ENCODE assay signal across 14 cellular contexts in genomic region chr2:232370007-232370406, GRCh38. TPM values are rescaled to one million over a fixed set of nuclear protein-coding genes. Genes with fewer than 3 reads are reported as not detected.
DNase-seq lines count a peak whose midpoint lies in the region; ATAC-seq, FAIRE-seq and TF ChIP-seq lines count a peak whose summit lies in the region.
"Not testable (repeated sequence)": the region's sequence is repeated elsewhere in the genome, so short reads cannot be mapped to it uniquely, and the experiment has no call there.
"Had no signal": no experiment of that assay in that cellular context is flagged by ENCODE, and none has a peak within 500 bp of the region (broad histone marks: within the 10 kb centered on the region; RNA-seq: fewer than 3 reads in every experiment).

No MANE protein-coding gene starts in this region.

- POLR2A ChIA-PET in activated CD8-positive, alpha-beta T cell treated with anti-CD3 and anti-CD28 coated beads, Interleukin-2, amount 10 ng/mL, durations not matched to agents 7 days and 5 days (lab: Charles Lee); HepG2 (lab: Yijun Ruan, JAX); naive thymus-derived CD4-positive, alpha-beta T cell (lab: Charles Lee): not testable (repeated sequence)

- not testable (repeated sequence) for H3F3A ChIP-seq in GM23338 (replicated peaks; ENCODE audit: low read depth)

- not testable (repeated sequence) for BruUV-seq in HepG2 (replicated peaks; lab: Mats Ljungman, UMichigan)

- H3K27ac ChIP-seq in BLaER1; GM23338 (ENCODE audit: low read depth); OCI-LY3 (ENCODE audit: low read length); HepG2 (ENCODE audit: extremely low read length, insufficient read depth, low read length); naive thymus-derived CD4-positive, alpha-beta T cell (ENCODE audit: low read depth, low read length); sigmoid colon: not testable (repeated sequence)

- H3K4me1 ChIP-seq in BLaER1: peaks cover 47% of the 10 kb centered on the region
- H3K4me1 ChIP-seq in GM23338 (ENCODE audit: insufficient read depth); OCI-LY3 (ENCODE audit: low read length); naive thymus-derived CD4-positive, alpha-beta T cell (ENCODE audit: control insufficient read depth in 2 of 2, insufficient read depth in 2 of 2, low read length in 2 of 2); sigmoid colon: not testable (repeated sequence)
- H3K4me1 ChIP-seq in HepG2 (ENCODE audit: insufficient read depth, low read length): peaks cover 29% of the 10 kb centered on the region

- TF ChIP-seq CTCF in GM23338 (conservative IDR thresholded peaks at IDR 0.05; ENCODE audit: low read depth in 2 of 2): 0 out of 4 replicates have a peak, but pooled peaks of 1 of the 2 experiments have one; percentile 3
- TF ChIP-seq CTCF in OCI-LY3 (IDR thresholded peaks at IDR 0.05; ENCODE audit: low read depth, low read length); HepG2 (CRISPR knock-in tag; IDR thresholded peaks at IDR 0.05); sigmoid colon (IDR thresholded peaks at IDR 0.05): not testable (repeated sequence)

- TF ChIP-seq POLR2A in HepG2 (IDR thresholded peaks at IDR 0.05; ENCODE audit: insufficient read depth in 1 of 2, low read depth in 2 of 2, low read length in 2 of 2); sigmoid colon (IDR thresholded peaks at IDR 0.05): not testable (repeated sequence)

- H3K4me2 ChIP-seq in BLaER1: peak overlapping the region; percentile 54
- not testable (repeated sequence) for H3K4me2 ChIP-seq in GM23338; HepG2 (ENCODE audit: low read depth, low read length)
- H3K4me2 ChIP-seq in OCI-LY3 (ENCODE audit: low read length): peak overlapping the region; percentile 32

- not testable (repeated sequence) for H3K9me3 ChIP-seq in BLaER1; OCI-LY3 (ENCODE audit: insufficient read depth, low read length); HepG2 (ENCODE audit: low read length); naive thymus-derived CD4-positive, alpha-beta T cell (ENCODE audit: control insufficient read depth in 2 of 3, low read length in 3 of 3); sigmoid colon

- H3K79me2 ChIP-seq in GM23338 (replicated peaks; ENCODE audit: insufficient read depth); OCI-LY3 (ENCODE audit: low read length); HepG2 (ENCODE audit: insufficient read depth, low read length): not testable (repeated sequence)

- H3K27me3 ChIP-seq in BLaER1; GM23338 (ENCODE audit: insufficient read depth); OCI-LY3 (ENCODE audit: low read depth, low read length); naive thymus-derived CD4-positive, alpha-beta T cell (ENCODE audit: control insufficient read depth in 2 of 2, insufficient read depth in 2 of 2, low read length in 2 of 2); sigmoid colon: not testable (repeated sequence)
- H3K27me3 ChIP-seq in HepG2 (ENCODE audit: control insufficient read depth in 1 of 2, insufficient read depth in 2 of 2, low read length in 2 of 2): peaks cover 1 to 44% of the 10 kb centered on the region in 2 experiments; a peak in 3 of 5 replicates

- not testable (repeated sequence) for H3K27me3 Mint-ChIP-seq in GM23338 (ENCODE audit: insufficient read depth, low read depth, poor library complexity); activated CD8-positive, alpha-beta T cell treated with anti-CD3 and anti-CD28 coated beads, Interleukin-2, amount 10 ng/mL, durations not matched to agents 7 days and 5 days (ENCODE audit: low read depth); naive thymus-derived CD4-positive, alpha-beta T cell

- H3K36me3 Mint-ChIP-seq in GM23338 (ENCODE audit: low read depth); activated CD8-positive, alpha-beta T cell treated with anti-CD3 and anti-CD28 coated beads, Interleukin-2, amount 10 ng/mL, durations not matched to agents 7 days and 5 days (ENCODE audit: low read depth); naive thymus-derived CD4-positive, alpha-beta T cell: not testable (repeated sequence)

- not testable (repeated sequence) for H4K20me1 ChIP-seq in BLaER1; GM23338 (replicated peaks; ENCODE audit: insufficient read depth); OCI-LY3 (ENCODE audit: insufficient read depth, low read length); HepG2 (ENCODE audit: insufficient read depth, low read length)

- not testable (repeated sequence) for H3K9me2 ChIP-seq in GM23338 (ENCODE audit: insufficient read depth)

- not testable (repeated sequence) for H2AFZ ChIP-seq in GM23338; OCI-LY3 (ENCODE audit: low read depth, low read length); HepG2 (ENCODE audit: low read length)

- H3K4me1 Mint-ChIP-seq in GM23338: peaks cover 37% of the 10 kb centered on the region
- not testable (repeated sequence) for H3K4me1 Mint-ChIP-seq in activated CD8-positive, alpha-beta T cell treated with anti-CD3 and anti-CD28 coated beads, Interleukin-2, amount 10 ng/mL, durations not matched to agents 7 days and 5 days (ENCODE audit: low read depth); naive thymus-derived CD4-positive, alpha-beta T cell

- H3K9ac ChIP-seq in BLaER1; HepG2 (ENCODE audit: insufficient read depth, low read depth, low read length): not testable (repeated sequence)
- peak overlapping the region; percentile 10; the same call in 1 of the 2 replicates for H3K9ac ChIP-seq in OCI-LY3 (ENCODE audit: low read length)

- not testable (repeated sequence) for TF ChIP-seq EP300 in HepG2 (IDR thresholded peaks at IDR 0.05; ENCODE audit: low read depth in 2 of 2, low read length in 2 of 2); HepG2 (CRISPR knock-in tag; IDR thresholded peaks at IDR 0.05; ENCODE audit: borderline replicate concordance); sigmoid colon (IDR thresholded peaks at IDR 0.05)

- not testable (repeated sequence) for H3K27ac Mint-ChIP-seq in GM23338; activated CD8-positive, alpha-beta T cell treated with anti-CD3 and anti-CD28 coated beads, Interleukin-2, amount 10 ng/mL, durations not matched to agents 7 days and 5 days; naive thymus-derived CD4-positive, alpha-beta T cell

- WGBS in HepG2 (ENCODE audit: low lambda C conversion rate): 27% methylated on average over 6 of the region's 12 CpGs
- WGBS in sigmoid colon, 2 donors: 37 to 56% methylated on average over 10 of the region's 12 CpGs

- CTCF ChIA-PET in activated CD8-positive, alpha-beta T cell treated with anti-CD3 and anti-CD28 coated beads, Interleukin-2, amount 10 ng/mL, durations not matched to agents 7 days and 5 days (lab: Charles Lee): interaction anchor here (1.9 kb wide), 1 partner anchor 70 kb away, joined by 4 read pairs; no protein-coding TSS in a partner anchor
- CTCF ChIA-PET in HepG2 (lab: Yijun Ruan, JAX; ENCODE audit: low intra/inter-chr PET ratio, low total read pairs): not testable (repeated sequence)
- CTCF ChIA-PET in naive thymus-derived CD4-positive, alpha-beta T cell (lab: Charles Lee): interaction anchor here (0.6 kb wide), 1 partner anchor 853 kb away, joined by 3 read pairs; no protein-coding TSS in a partner anchor

- not testable (repeated sequence) for H3K36me3 ChIP-seq in BLaER1; GM23338 (ENCODE audit: insufficient read depth); OCI-LY3 (replicated peaks; ENCODE audit: low read depth, low read length); HepG2 (replicated peaks in 1 of 2; ENCODE audit: control insufficient read depth in 1 of 2, insufficient read depth in 2 of 2, low read length in 2 of 2); naive thymus-derived CD4-positive, alpha-beta T cell (ENCODE audit: control insufficient read depth in 2 of 3, insufficient read depth in 3 of 3, low read length in 3 of 3); sigmoid colon

- H3K9me3 Mint-ChIP-seq in GM23338; activated CD8-positive, alpha-beta T cell treated with anti-CD3 and anti-CD28 coated beads, Interleukin-2, amount 10 ng/mL, durations not matched to agents 7 days and 5 days (ENCODE audit: insufficient read depth); naive thymus-derived CD4-positive, alpha-beta T cell: not testable (repeated sequence)

- H3K4me3 Mint-ChIP-seq in GM23338; activated CD8-positive, alpha-beta T cell treated with anti-CD3 and anti-CD28 coated beads, Interleukin-2, amount 10 ng/mL, durations not matched to agents 7 days and 5 days; naive thymus-derived CD4-positive, alpha-beta T cell: not testable (repeated sequence)

- intact Hi-C loops in HepG2 (cut with micrococcal nuclease; ENCODE audit: unreplicated experiment); naive thymus-derived CD4-positive, alpha-beta T cell (cut with micrococcal nuclease); sigmoid colon (cut with DNase I): not testable (repeated sequence)

- ATAC-seq in GM23338: peak; percentile 27
- ATAC-seq in activated CD8-positive, alpha-beta T cell treated with anti-CD3 and anti-CD28 coated beads, Interleukin-2, amount 10 ng/mL, durations not matched to agents 7 days and 5 days: peak; percentile 28
- peak; percentile 31 for ATAC-seq in HepG2
- peak; percentile 19 for ATAC-seq in naive thymus-derived CD4-positive, alpha-beta T cell

- H3K4me3 ChIP-seq in BLaER1; GM23338; HepG2 (replicated peaks in 1 of 3; ENCODE audit: insufficient read depth in 1 of 3, low read depth in 2 of 3, low read length in 3 of 3); naive thymus-derived CD4-positive, alpha-beta T cell (ENCODE audit: low read length); sigmoid colon: not testable (repeated sequence)
- H3K4me3 ChIP-seq in OCI-LY3 (ENCODE audit: low read length): peak overlapping the region; percentile 47

- FAIRE-seq in HepG2 (lab: Jason Lieb, UNC): peak; percentile 42

- peak; percentile 37 for DNase-seq in GM23338 (ENCODE audit: low spot score)
- not testable (repeated sequence) for DNase-seq in activated CD8-positive, alpha-beta T cell treated with anti-CD3 and anti-CD28 coated beads, Interleukin-2, amount 10 ng/mL, durations not matched to agents 7 days and 5 days; HepG2 (ENCODE audit: low spot score); naive thymus-derived CD4-positive, alpha-beta T cell
- peak; percentile 58 for DNase-seq in ecto neural progenitor cell (ENCODE audit: low spot score)
- peak; percentile 8 for DNase-seq in sigmoid colon

- not testable (repeated sequence) for TF ChIP-seq RAD21 in HepG2 (CRISPR knock-in tag; IDR thresholded peaks at IDR 0.05)

- in situ Hi-C loops in HepG2 (cut with HindIII; ENCODE audit: extremely low pct_ligation_motif_present, low pct_unique_long_range_greater_than_20kb): not testable (repeated sequence)

RNA-seq across cellular contexts. Expression of gene ALPP, which starts 8.5 kb away (rescaled TPM):
- 0.28 and 0.31 TPM in 2 replicates for total RNA-seq in GM23338 (2014; rRNA removed; shearing (Covaris generic))
- polyA plus RNA-seq in GM23338 (2016; fragmentation: Nextera tagmentation; extraction: Ambion mirVana): 0.07 TPM in 1 of 2 replicates, not detected in the other
- not detected for total RNA-seq in activated CD8-positive, alpha-beta T cell treated with anti-CD3 and anti-CD28 coated beads, Interleukin-2, amount 10 ng/mL, durations not matched to agents 7 days and 5 days
- not detected in 2 replicates for total RNA-seq in HepG2 (2016; rRNA removed; fragmentation: Illumina TruSeq; extraction: Trizol)
- total RNA-seq in HepG2 (2016; cell fraction: cytosol; rRNA removed; fragmentation: Illumina TruSeq; extraction: Trizol; ENCODE audit: low read depth): not detected in 2 replicates
- total RNA-seq in HepG2 (2016; cell fraction: insoluble cytoplasmic fraction; rRNA removed; fragmentation: Illumina TruSeq; extraction: Trizol): not detected in 2 replicates
- not detected in 2 replicates for total RNA-seq in HepG2 (2016; cell fraction: membrane; rRNA removed; fragmentation: Illumina TruSeq; extraction: Trizol)
- not detected in 2 replicates for total RNA-seq in HepG2 (2016; cell fraction: nucleus; rRNA removed; fragmentation: Illumina TruSeq; extraction: Trizol)
- polyA plus RNA-seq in HepG2 (2011; rRNA removed): not detected in 2 replicates
- not detected in 2 replicates for polyA plus RNA-seq in HepG2 (2011; cell fraction: cytosol; rRNA removed)
- not detected in 2 replicates for polyA plus RNA-seq in HepG2 (2011; cell fraction: nucleus; rRNA removed)
- polyA plus RNA-seq in HepG2 (2012): not detected in 2 replicates
- polyA plus RNA-seq in HepG2 (2016; cell fraction: cytosol; fragmentation: Illumina TruSeq; extraction: Trizol; ENCODE audit: low read depth): not detected in 2 replicates
- not detected in 2 replicates for polyA plus RNA-seq in HepG2 (2016; cell fraction: insoluble cytoplasmic fraction; fragmentation: Illumina TruSeq; extraction: Trizol; ENCODE audit: low read depth)
- not detected in 2 replicates for polyA plus RNA-seq in HepG2 (2016; cell fraction: membrane; fragmentation: Illumina TruSeq; extraction: Trizol; ENCODE audit: low read depth)
- polyA plus RNA-seq in HepG2 (2016; cell fraction: nucleus; fragmentation: Illumina TruSeq; extraction: Trizol; ENCODE audit: insufficient read depth, low read depth): not detected in 2 replicates
- 1.1 TPM in 1 of 2 replicates, not detected in the other for polyA minus RNA-seq in HepG2 (2011; rRNA and poly(A)+ RNA removed; ENCODE audit: low replicate concordance)
- not detected in 2 replicates for polyA minus RNA-seq in HepG2 (2011; cell fraction: cytosol; rRNA and poly(A)+ RNA removed)
- not detected in 2 replicates for polyA minus RNA-seq in HepG2 (2011; cell fraction: nucleus; rRNA and poly(A)+ RNA removed)
- under 1 TPM in 2 of 5 experiments, not detected in 3; 0.24 TPM for total RNA-seq in naive thymus-derived CD4-positive, alpha-beta T cell
- polyA plus RNA-seq in naive thymus-derived CD4-positive, alpha-beta T cell: not detected
- total RNA-seq in sigmoid colon: not detected
- polyA plus RNA-seq in sigmoid colon: under 1 TPM in 1 of 3 donors, not detected in 2; 0.03 TPM
- total RNA-seq: CD8-positive, alpha-beta memory T cell; GM23248; HFFc6; HT1080; IMR-90 had no signal
- polyA plus RNA-seq: BJ; CD8-positive, alpha-beta memory T cell; GM23248; IMR-90 had no signal

RNA-seq across cellular contexts. Expression of gene ALPG, which starts 36.6 kb away (rescaled TPM):
- 2.5 and 3.8 TPM in 2 replicates for total RNA-seq in GM23338 (2014; rRNA removed; shearing (Covaris generic))
- polyA plus RNA-seq in GM23338 (2016; fragmentation: Nextera tagmentation; extraction: Ambion mirVana) (0.89 and 1.4 TPM in 2 replicates), HepG2 (2011; rRNA removed) (not detected in 2 replicates), sigmoid colon (under 1 TPM in 1 of 3 donors, not detected in 2; 0.10 TPM)
- total RNA-seq in activated CD8-positive, alpha-beta T cell treated with anti-CD3 and anti-CD28 coated beads, Interleukin-2, amount 10 ng/mL, durations not matched to agents 7 days and 5 days: not detected
- total RNA-seq in HepG2 (2016; rRNA removed; fragmentation: Illumina TruSeq; extraction: Trizol) (not detected in 2 replicates), sigmoid colon (not detected)
- not detected in 2 replicates for total RNA-seq in HepG2 (2016; cell fraction: cytosol; rRNA removed; fragmentation: Illumina TruSeq; extraction: Trizol; ENCODE audit: low read depth)
- total RNA-seq in HepG2 (2016; cell fraction: insoluble cytoplasmic fraction; rRNA removed; fragmentation: Illumina TruSeq; extraction: Trizol): not detected in 2 replicates
- total RNA-seq in HepG2 (2016; cell fraction: membrane; rRNA removed; fragmentation: Illumina TruSeq; extraction: Trizol): not detected in 2 replicates
- total RNA-seq in HepG2 (2016; cell fraction: nucleus; rRNA removed; fragmentation: Illumina TruSeq; extraction: Trizol): not detected in 2 replicates
- polyA plus RNA-seq in HepG2 (2011; cell fraction: cytosol; rRNA removed): not detected in 2 replicates
- not detected in 2 replicates for polyA plus RNA-seq in HepG2 (2011; cell fraction: nucleus; rRNA removed)
- not detected in 2 replicates for polyA plus RNA-seq in HepG2 (2012)
- polyA plus RNA-seq in HepG2 (2016; cell fraction: cytosol; fragmentation: Illumina TruSeq; extraction: Trizol; ENCODE audit: low read depth): not detected in 2 replicates
- not detected in 2 replicates for polyA plus RNA-seq in HepG2 (2016; cell fraction: insoluble cytoplasmic fraction; fragmentation: Illumina TruSeq; extraction: Trizol; ENCODE audit: low read depth)
- polyA plus RNA-seq in HepG2 (2016; cell fraction: membrane; fragmentation: Illumina TruSeq; extraction: Trizol; ENCODE audit: low read depth): not detected in 2 replicates
- not detected in 2 replicates for polyA plus RNA-seq in HepG2 (2016; cell fraction: nucleus; fragmentation: Illumina TruSeq; extraction: Trizol; ENCODE audit: insufficient read depth, low read depth)
- 0.12 TPM in 1 of 2 replicates, not detected in the other for polyA minus RNA-seq in HepG2 (2011; rRNA and poly(A)+ RNA removed; ENCODE audit: low replicate concordance)
- polyA minus RNA-seq in HepG2 (2011; cell fraction: cytosol; rRNA and poly(A)+ RNA removed): not detected in 2 replicates
- polyA minus RNA-seq in HepG2 (2011; cell fraction: nucleus; rRNA and poly(A)+ RNA removed): not detected in 2 replicates
- total RNA-seq in naive thymus-derived CD4-positive, alpha-beta T cell: not detected
- not detected for polyA plus RNA-seq in naive thymus-derived CD4-positive, alpha-beta T cell
- total RNA-seq: CD8-positive, alpha-beta memory T cell; GM23248; HFFc6; HT1080; IMR-90 had no signal
- polyA plus RNA-seq: BJ; CD8-positive, alpha-beta memory T cell; GM23248; IMR-90 had no signal
